ENCODE assay signal across 8 cellular contexts in genomic region chr16:67546761-67547422, GRCh38. TPM values are rescaled to one million over a fixed set of nuclear protein-coding genes. Genes with fewer than 3 reads are reported as not detected.
DNase-seq lines count a peak whose midpoint lies in the region; ATAC-seq, FAIRE-seq and TF ChIP-seq lines count a peak whose summit lies in the region.

No MANE protein-coding gene starts in this region.

- no peak overlapping the region for H3K4me3 ChIP-seq in LNCaP clone FGC (ENCODE audit: low read depth, low read length)
- H3K4me3 ChIP-seq in WERI-Rb-1 (ENCODE audit: low read depth, low read length), result no peak overlapping the region
- H3K4me3 ChIP-seq in bronchial epithelial cell (ENCODE audit: low read depth, low read length), result no peak overlapping the region
- H3K4me3 ChIP-seq in kidney (ENCODE audit: low read length in 2 of 2), result no peak overlapping the region

- H3K9ac ChIP-seq in kidney (ENCODE audit: low read length in 2 of 2), result no peak overlapping the region

- FAIRE-seq in bronchial epithelial cell (lab: Jason Lieb, UNC), result no peak
- FAIRE-seq in kidney (lab: Jason Lieb, UNC), result no peak

- H3K27me3 ChIP-seq in WERI-Rb-1 (ENCODE audit: insufficient read depth, low read depth, severe bottlenecking), result no peaks in the 10 kb centered on the region
- no peaks in the 10 kb centered on the region for H3K27me3 ChIP-seq in bronchial epithelial cell (ENCODE audit: control insufficient read depth, insufficient read depth, low read length)

- ATAC-seq in HG03196 (IDR thresholded peaks at IDR 0.05; ENCODE audit: unreplicated experiment), result no peak

- H3K9me3 ChIP-seq in WERI-Rb-1 (ENCODE audit: severe bottlenecking) (no peaks in the 10 kb centered on the region), kidney (ENCODE audit: control insufficient read depth in 1 of 2, low read length in 2 of 2) (no peaks in the 10 kb centered on the region)

- DNase-seq in NCI-H524 (lab: John Stamatoyannopoulos, UW) (peak; percentile 40 to 75), NCI-H524 treated with DMSO at 0.1 percent for 48 hours (lab: John Stamatoyannopoulos, UW) (no peak), LNCaP clone FGC (ENCODE audit: low read depth) (peak; percentile 86), WERI-Rb-1 (peak; percentile 78), bronchial epithelial cell (ENCODE audit: low read depth) (peak; percentile 47), kidney (peak; percentile 82)
- peak; percentile 67 to 72 for DNase-seq in stimulated activated CD4-positive, alpha-beta T cell treated with anti-CD3 and anti-CD28 coated beads, Interleukin-1b, Interleukin-23, amount 100 ng/mL, for 4 hours (ENCODE audit: low read depth in 2 of 2)

- H3K27ac ChIP-seq in WERI-Rb-1 (no peak overlapping the region), kidney (ENCODE audit: low read depth in 2 of 2, low read length in 2 of 2) (peak overlapping the region in 1 of 2 donors; percentile 14)

- TF ChIP-seq CTCF in LNCaP clone FGC (IDR thresholded peaks at IDR 0.05; ENCODE audit: control insufficient read depth, extremely low read depth, insufficient read depth) (peak; percentile 92), WERI-Rb-1 (IDR thresholded peaks at IDR 0.05; ENCODE audit: low read depth, low read length) (peak; percentile 98), bronchial epithelial cell (IDR thresholded peaks at IDR 0.05; ENCODE audit: insufficient read depth, low read length, severe bottlenecking) (peak; percentile 98), kidney (IDR thresholded peaks at IDR 0.05; ENCODE audit: borderline replicate concordance, extremely low read depth, insufficient read depth) (peak; percentile 85)

- intact Hi-C loops in kidney (cut with DNase I), result no loop called here

- peaks cover 64% of the 10 kb centered on the region for H3K36me3 ChIP-seq in WERI-Rb-1
- peaks cover 23% of the 10 kb centered on the region for H3K36me3 ChIP-seq in bronchial epithelial cell (ENCODE audit: control insufficient read depth, insufficient read depth, low read length)
- peaks cover 20 to 40% of the 10 kb centered on the region in 2 donors for H3K36me3 ChIP-seq in kidney (ENCODE audit: control insufficient read depth in 1 of 2, insufficient read depth in 2 of 2, low read length in 2 of 2)

- peaks cover 3 to 13% of the 10 kb centered on the region in 2 donors for H3K4me1 ChIP-seq in kidney (ENCODE audit: control insufficient read depth in 1 of 2, insufficient read depth in 1 of 2, low read depth in 1 of 2, low read length in 2 of 2)

RNA-seq across cellular contexts. Expression of gene CTCF, which starts 15.4 kb away (rescaled TPM):
- total RNA-seq in bronchial epithelial cell (21.1 and 26.5 TPM in 2 replicates), kidney (42.6 TPM)
- polyA plus RNA-seq in kidney (ENCODE audit: insufficient read depth, low read depth, low replicate concordance), result 20.4 TPM

RNA-seq across cellular contexts. Expression of gene RIPOR1, which starts 18.3 kb away (rescaled TPM):
- total RNA-seq in bronchial epithelial cell (12.8 and 13.7 TPM in 2 replicates), kidney (116 TPM)
- 60.9 TPM for polyA plus RNA-seq in kidney (ENCODE audit: insufficient read depth, low read depth, low replicate concordance)
